In genomic region chr4:152975615-152976465, GRCh38 we compare ENCODE assay signal across 25 cellular contexts. TPM values are rescaled to one million over a fixed set of nuclear protein-coding genes. Genes with fewer than 3 reads are reported as not detected.
"Had no signal": no experiment of that assay in that cellular context is flagged by ENCODE, and none has a peak within 500 bp of the region (broad histone marks: within the 10 kb centered on the region; RNA-seq: fewer than 3 reads in every experiment).

No MANE protein-coding gene starts in this region.

- ATAC-seq: left lung; mucosa of descending colon; psoas muscle; right cardiac atrium; stimulated activated memory B cell treated with anti-CD40 and anti-IgM and Interleukin-4, amounts not matched to agents 10 μg/mL and 1 μg/mL and 100 μg/mL, for 72 hours had no signal

- H3K9me3 Mint-ChIP-seq: immature natural killer cell; mesothelial cell of epicardium; naive B cell; natural killer cell treated with Interleukin-12 subunit alpha and Interleukin-12 subunit beta and Interleukin-15 and Interleukin-18, amount 100 ng/mL, for 72 hours; neural crest cell; stimulated activated memory B cell treated with anti-CD40 and anti-IgM and Interleukin-4, amounts not matched to agents 10 μg/mL and 1 μg/mL and 100 μg/mL, for 72 hours had no signal

- H3K9me3 ChIP-seq: esophagus squamous epithelium, left lung, mucosa of descending colon, ovary, psoas muscle, sigmoid colon, stomach, thyroid gland, vagina had no signal

- DNase-seq: dermis blood vessel endothelial cell; effector memory CD4-positive, alpha-beta T cell; esophagus squamous epithelium; foreskin melanocyte; hypothalamus; immature natural killer cell; left lung; mesenchymal stem cell; mucosa of descending colon; naive B cell; nucleus accumbens; ovary; psoas muscle; sigmoid colon; stimulated activated CD4-positive, alpha-beta T cell treated with anti-CD3 and anti-CD28 coated beads, Interleukin-4, amount 100 ng/mL, for 4 hours; stomach; thyroid gland; trophoblast cell had no signal

- H3K36me3 Mint-ChIP-seq: naive B cell; natural killer cell treated with Interleukin-12 subunit alpha and Interleukin-12 subunit beta and Interleukin-15 and Interleukin-18, amount 100 ng/mL, for 72 hours; stimulated activated memory B cell treated with anti-CD40 and anti-IgM and Interleukin-4, amounts not matched to agents 10 μg/mL and 1 μg/mL and 100 μg/mL, for 72 hours had no signal

- H3K27me3 ChIP-seq: esophagus squamous epithelium, left lung, ovary, sigmoid colon, stomach, thyroid gland, vagina had no signal

- H3K4me3 Mint-ChIP-seq: immature natural killer cell; mesothelial cell of epicardium; naive B cell; natural killer cell treated with Interleukin-12 subunit alpha and Interleukin-12 subunit beta and Interleukin-15 and Interleukin-18, amount 100 ng/mL, for 72 hours; neural crest cell; stimulated activated memory B cell treated with anti-CD40 and anti-IgM and Interleukin-4, amounts not matched to agents 10 μg/mL and 1 μg/mL and 100 μg/mL, for 72 hours had no signal

- H3K27ac ChIP-seq: coronary artery, esophagus squamous epithelium, left lung, ovary, psoas muscle, sigmoid colon, stomach, thyroid gland, vagina had no signal

- H3K36me3 ChIP-seq: ovary, sigmoid colon had no signal

- H3K4me3 ChIP-seq: coronary artery, esophagus squamous epithelium, left lung, mucosa of descending colon, ovary, psoas muscle, sigmoid colon, stomach, thyroid gland, vagina had no signal

- H3K4me1 ChIP-seq: left lung, psoas muscle, sigmoid colon, stomach had no signal

- H3K27ac Mint-ChIP-seq: immature natural killer cell; mesothelial cell of epicardium; natural killer cell treated with Interleukin-12 subunit alpha and Interleukin-12 subunit beta and Interleukin-15 and Interleukin-18, amount 100 ng/mL, for 72 hours; stimulated activated memory B cell treated with anti-CD40 and anti-IgM and Interleukin-4, amounts not matched to agents 10 μg/mL and 1 μg/mL and 100 μg/mL, for 72 hours had no signal

- H3K27me3 Mint-ChIP-seq: natural killer cell treated with Interleukin-12 subunit alpha and Interleukin-12 subunit beta and Interleukin-15 and Interleukin-18, amount 100 ng/mL, for 72 hours; stimulated activated memory B cell treated with anti-CD40 and anti-IgM and Interleukin-4, amounts not matched to agents 10 μg/mL and 1 μg/mL and 100 μg/mL, for 72 hours had no signal

- H3K4me1 Mint-ChIP-seq: immature natural killer cell; naive B cell; stimulated activated memory B cell treated with anti-CD40 and anti-IgM and Interleukin-4, amounts not matched to agents 10 μg/mL and 1 μg/mL and 100 μg/mL, for 72 hours had no signal

RNA-seq across cellular contexts. Expression of gene FHDC1, which starts 39.7 kb away (rescaled TPM):
- polyA plus RNA-seq: immature natural killer cell had no signal
